Comparison of ENCODE assay signal across 31 cellular contexts in genomic region chr2:119317556-119317955, GRCh38.
"Had no signal": no experiment of that assay in that cellular context is flagged by ENCODE, and none has a peak within 500 bp of the region (broad histone marks: within the 10 kb centered on the region; RNA-seq: fewer than 3 reads in every experiment).

No MANE protein-coding gene starts in this region.

- FAIRE-seq: TTC549 had no signal

- H3K27ac ChIP-seq: brain microvascular endothelial cell, Peyer's patch, SJSA1 had no signal

- H3K27me3 ChIP-seq: brain microvascular endothelial cell, Peyer's patch, SJSA1 had no signal

- ATAC-seq: activated naive CD8-positive, alpha-beta T cell treated with anti-CD3 and anti-CD28 coated beads, Interleukin-2, amount 50 U/mL, for 24 hours; activated T-cell treated with anti-CD3 and anti-CD28 coated beads, Interleukin-2, amount 50 U/mL, for 4 hours; PC-3 had no signal

- H3K9me3 ChIP-seq: Peyer's patch, SJSA1, SK-N-SH had no signal

- H3K4me3 ChIP-seq: Peyer's patch, SJSA1 had no signal

- H3K4me1 ChIP-seq: SJSA1 had no signal

- H3K4me2 ChIP-seq: SK-N-SH had no signal

- DNase-seq: activated B cell treated with CpG ODN at 0.5 μM for 24 hours; activated CD4-positive, alpha-beta memory T cell treated with anti-CD3 and anti-CD28 coated beads for 36 hours; activated CD4-positive, alpha-beta T cell treated with anti-CD3 and anti-CD28 coated beads for 4 hours; activated CD4-positive, alpha-beta T cell treated with anti-CD3 and anti-CD28 coated beads, Interleukin-2, amount 50 U/mL, for 1 hour; activated CD4-positive, CD25-positive, alpha-beta regulatory T cell treated with anti-CD3 and anti-CD28 coated beads, Interleukin-2, amount 50 U/mL, for 72 hours; activated CD8-positive, alpha-beta memory T cell treated with anti-CD3 and anti-CD28 coated beads, Interleukin-2, amount 50 U/mL, for 4 hours; activated effector memory CD4-positive, alpha-beta T cell treated with Interleukin-2 at 50 U/mL for 16 hours; activated naive CD4-positive, alpha-beta T cell treated with anti-CD3 and anti-CD28 coated beads, Interleukin-2, amount 10 ng/mL, durations not matched to agents 7 days and 5 days; activated naive CD8-positive, alpha-beta T cell treated with anti-CD3 and anti-CD28 coated beads, Interleukin-2, amount 50 U/mL, for 24 hours; activated T-cell treated with anti-CD3 and anti-CD28 coated beads for 4 hours; activated T-cell treated with anti-CD3 and anti-CD28 coated beads, Interleukin-2, amount 50 U/mL, for 4 hours; amniotic stem cell; aorta; brain microvascular endothelial cell; central memory CD4-positive, alpha-beta T cell; Karpas-422; NCI-H1105; NCI-H1417 treated with DMSO at 0.1 percent for 48 hours; NCI-H1930; NCI-H2081 treated with DMSO at 0.1 percent for 48 hours; NCI-H510A; NCI-H526; NCI-H748 treated with DMSO at 0.1 percent for 48 hours; NK-92 treated with Interleukin-12 subunit alpha and Interleukin-12 subunit beta, amount 100 ng/mL, for 24 hours; PC-3; Peyer's patch; RPMI8226; SHP77 treated with DMSO at 0.1 percent for 48 hours; SK-N-SH had no signal

- H3K9ac ChIP-seq: SK-N-SH had no signal

- H3K36me3 ChIP-seq: brain microvascular endothelial cell, Peyer's patch, SJSA1 had no signal
